ENCODE assay signal across 1 cellular context in genomic region chr16:27347930-27348685, GRCh38.
TF ChIP-seq lines count a peak whose summit lies in the region.

No MANE protein-coding gene starts in this region.

TF ChIP-seq in endothelial cell of umbilical vein, 7 proteins besides CTCF, POLR2A, EP300 and RAD21 (continued from another document):
- TF ChIP-seq POLR2AphosphoS5 (IDR thresholded peaks at IDR 0.05; ENCODE audit: insufficient read depth, low read depth, low read length) = no peak
- TF ChIP-seq MAX (IDR thresholded peaks at IDR 0.05; ENCODE audit: insufficient read depth, insufficient read length) = no peak
- no peak for TF ChIP-seq MYC (IDR thresholded peaks at IDR 0.05; ENCODE audit: low read depth, low read length)
- TF ChIP-seq EZH2 (IDR thresholded peaks at IDR 0.05; ENCODE audit: borderline replicate concordance, low read depth, low read length, severe bottlenecking) = no peak
- no peak for TF ChIP-seq FOS (IDR thresholded peaks at IDR 0.05; ENCODE audit: borderline replicate concordance, insufficient read depth, low read length)
- no peak for TF ChIP-seq GATA2 (IDR thresholded peaks at IDR 0.05; ENCODE audit: insufficient read depth, insufficient read length, low read depth, low read length)
